ENCODE assay signal across 8 cellular contexts in the genomic region with DNA sequence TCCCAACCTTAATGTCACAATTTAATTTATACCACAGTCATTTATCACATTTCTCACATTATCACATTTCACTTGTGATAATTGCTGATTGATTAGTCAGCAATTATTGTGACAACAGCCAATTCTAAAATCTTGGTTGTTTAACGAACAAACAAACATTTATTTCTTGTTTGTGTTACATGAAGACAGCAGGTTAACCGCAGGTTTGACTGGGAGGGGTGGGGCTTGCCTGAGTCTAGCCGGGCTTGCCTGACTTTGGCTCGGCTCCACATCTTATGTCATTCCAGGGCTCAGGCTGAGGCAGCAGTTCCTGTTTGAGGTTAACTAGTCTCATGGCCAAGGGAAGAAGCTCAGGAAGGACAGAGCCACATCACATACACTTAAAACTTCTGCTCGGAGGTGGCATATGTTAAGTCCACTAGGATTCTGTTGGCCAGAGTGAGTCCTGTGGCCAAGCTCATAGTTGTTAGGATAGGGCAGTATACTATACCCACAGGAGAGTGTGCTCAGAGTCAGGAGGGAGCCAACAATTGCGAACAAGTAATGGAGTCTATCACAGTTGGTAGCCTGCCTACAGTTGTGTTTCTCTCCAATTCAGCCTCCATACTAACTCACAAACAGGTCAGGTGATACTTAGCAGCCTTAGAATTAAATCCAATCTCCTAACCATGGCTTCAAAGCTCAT.
DNase-seq lines count a peak whose midpoint lies in the region; ATAC-seq and TF ChIP-seq lines count a peak whose summit lies in the region.

No MANE protein-coding gene starts in this region.

- H3K4me1 Mint-ChIP-seq in Caco-2 (ENCODE audit: low read depth, unreplicated experiment): no peaks in the 10 kb centered on the region
- H3K4me1 Mint-ChIP-seq in activated T-cell treated with anti-CD3 and anti-CD28 coated beads, Interleukin-2, amount 50 U/mL, for 72 hours (ENCODE audit: low read depth): peaks cover 5% of the 10 kb centered on the region

- CTCF ChIA-PET in Caco-2 (lab: Charles Lee): no interaction called here

- peak; percentile 4 for DNase-seq in stimulated activated CD4-positive, alpha-beta T cell treated with anti-CD3 and anti-CD28 coated beads, Interleukin-15, amount 100 ng/mL, for 24 hours
- no peak for DNase-seq in stimulated activated CD4-positive, alpha-beta T cell treated with anti-CD3 and anti-CD28 coated beads, Interleukin-12 subunit alpha, Interleukin-12 subunit beta, amount 100 ng/mL, for 4 hours
- DNase-seq in NCI-H2196 (lab: John Stamatoyannopoulos, UW; ENCODE audit: unreplicated experiment) (peak; percentile 81), brain microvascular endothelial cell (peak; percentile 84), left colon (peak; percentile 83 to 87), Caco-2 (no peak)
- no peak for DNase-seq in stimulated activated CD8-positive, alpha-beta memory T cell treated with anti-CD3 and anti-CD28 coated beads, Interleukin-4, amount 100 ng/mL, for 48 hours
- DNase-seq in activated T-cell treated with anti-CD3 and anti-CD28 coated beads, Interleukin-2, amount 50 U/mL, for 72 hours: no peak

- H3K4me3 Mint-ChIP-seq in Caco-2 (ENCODE audit: unreplicated experiment): no peak overlapping the region
- H3K4me3 Mint-ChIP-seq in activated T-cell treated with anti-CD3 and anti-CD28 coated beads, Interleukin-2, amount 50 U/mL, for 72 hours: no peak overlapping the region

- intact Hi-C loops in left colon (cut with DNase I, micrococcal nuclease): no loop called here
- intact Hi-C loops in Caco-2 (cut with micrococcal nuclease; ENCODE audit: unreplicated experiment): no loop called here

- H3K27ac Mint-ChIP-seq in Caco-2 (ENCODE audit: unreplicated experiment): no peak overlapping the region
- H3K27ac Mint-ChIP-seq in activated T-cell treated with anti-CD3 and anti-CD28 coated beads, Interleukin-2, amount 50 U/mL, for 72 hours: no peak overlapping the region

- H3K27me3 ChIP-seq in brain microvascular endothelial cell (replicated peaks): no peaks in the 10 kb centered on the region
- H3K27me3 ChIP-seq in Caco-2 (replicated peaks; ENCODE audit: control insufficient read depth, insufficient read depth, low read length): no peaks in the 10 kb centered on the region

- no TSS peak for BruUV-seq in Caco-2 (replicated peaks; lab: Mats Ljungman, UMichigan)

- no peaks in the 10 kb centered on the region for H3K27me3 Mint-ChIP-seq in Caco-2 (ENCODE audit: insufficient read depth, unreplicated experiment)
- no peaks in the 10 kb centered on the region for H3K27me3 Mint-ChIP-seq in activated T-cell treated with anti-CD3 and anti-CD28 coated beads, Interleukin-2, amount 50 U/mL, for 72 hours (ENCODE audit: low read depth)

- no peaks in the 10 kb centered on the region; the same call in 1 of the 2 replicates for H3K4me1 ChIP-seq in Caco-2

- no peaks in the 10 kb centered on the region for H3K36me3 Mint-ChIP-seq in Caco-2 (ENCODE audit: insufficient read depth, unreplicated experiment)
- H3K36me3 Mint-ChIP-seq in activated T-cell treated with anti-CD3 and anti-CD28 coated beads, Interleukin-2, amount 50 U/mL, for 72 hours (ENCODE audit: insufficient read depth in 2 of 2): no peaks in the 10 kb centered on the region

- no peak overlapping the region for H3K4me3 ChIP-seq in brain microvascular endothelial cell (ENCODE audit: low read depth, low read length)
- H3K4me3 ChIP-seq in Caco-2 (ENCODE audit: low read depth, low read length): no peak overlapping the region

- no peaks in the 10 kb centered on the region for H3K9me3 Mint-ChIP-seq in Caco-2 (ENCODE audit: unreplicated experiment)
- no peaks in the 10 kb centered on the region for H3K9me3 Mint-ChIP-seq in activated T-cell treated with anti-CD3 and anti-CD28 coated beads, Interleukin-2, amount 50 U/mL, for 72 hours

- H3K9me3 ChIP-seq in Caco-2: no peaks in the 10 kb centered on the region

- peak; percentile 100 for ATAC-seq in left colon
- no peak for ATAC-seq in activated T-cell treated with anti-CD3 and anti-CD28 coated beads, Interleukin-2, amount 50 U/mL, for 72 hours (replicated peaks in 1 of 2)

- in situ Hi-C loops in brain microvascular endothelial cell (cut with HindIII; ENCODE audit: low pct_ligation_motif_present, low sequenced_read_pairs): no loop called here

- no peak for TF ChIP-seq CTCF in brain microvascular endothelial cell (IDR thresholded peaks at IDR 0.05; ENCODE audit: low read depth, low read length, missing control alignments)
- no peak for TF ChIP-seq CTCF in Caco-2 (IDR thresholded peaks at IDR 0.05; ENCODE audit: insufficient read depth in 1 of 2, low read depth in 1 of 2, low read length in 1 of 2, severe bottlenecking in 1 of 2, unreplicated experiment in 1 of 2)

- no peaks in the 10 kb centered on the region for H3K36me3 ChIP-seq in brain microvascular endothelial cell (replicated peaks)
- no peaks in the 10 kb centered on the region for H3K36me3 ChIP-seq in Caco-2 (ENCODE audit: control insufficient read depth, insufficient read depth, low read length)

- POLR2A ChIA-PET in Caco-2 (lab: Charles Lee): no interaction called here

- no peak overlapping the region for H3K27ac ChIP-seq in brain microvascular endothelial cell

Comparison
In these comparisons a context has a peak if more than half of its experiments do, and no peak if none do; other contexts are left out.
1. DNase-seq: peak in stimulated activated CD4-positive, alpha-beta T cell treated with anti-CD3 and anti-CD28 coated beads, Interleukin-15, amount 100 ng/mL, for 24 hours (single experiment), NCI-H2196 (single experiment), brain microvascular endothelial cell (single experiment) and left colon (2 of 2); none in stimulated activated CD4-positive, alpha-beta T cell treated with anti-CD3 and anti-CD28 coated beads, Interleukin-12 subunit alpha, Interleukin-12 subunit beta, amount 100 ng/mL, for 4 hours (single experiment), Caco-2 (0 of 2), stimulated activated CD8-positive, alpha-beta memory T cell treated with anti-CD3 and anti-CD28 coated beads, Interleukin-4, amount 100 ng/mL, for 48 hours (single experiment) and activated T-cell treated with anti-CD3 and anti-CD28 coated beads, Interleukin-2, amount 50 U/mL, for 72 hours (0 of 2).